ENCODE assay signal across 8 cellular contexts in genomic region chr4:17613761-17614415, GRCh38. TPM values are rescaled to one million over a fixed set of nuclear protein-coding genes. Genes with fewer than 3 reads are reported as not detected.
DNase-seq lines count a peak whose midpoint lies in the region; ATAC-seq and TF ChIP-seq lines count a peak whose summit lies in the region.

No MANE protein-coding gene starts in this region.

- H3K4me1 ChIP-seq in HUES6 (ENCODE audit: control insufficient read depth, insufficient read depth, low read length) = no peaks in the 10 kb centered on the region

- peaks cover 30% of the 10 kb centered on the region for H3K4me1 Mint-ChIP-seq in activated T-cell treated with anti-CD3 and anti-CD28 coated beads, Interleukin-2, amount 50 U/mL, for 24 hours (ENCODE audit: low read depth)

- H3K9me3 ChIP-seq in HUES6 (ENCODE audit: control insufficient read depth, insufficient read depth, low read depth, low read length) = no peaks in the 10 kb centered on the region

- H3K27me3 ChIP-seq in HUES6 (ENCODE audit: control insufficient read depth, insufficient read depth, low read length) = no peaks in the 10 kb centered on the region

- H3K9ac ChIP-seq in HUES6 (ENCODE audit: low read length) = peak overlapping the region; percentile 94

- peak overlapping the region; percentile 99 for H3K27ac Mint-ChIP-seq in activated T-cell treated with anti-CD3 and anti-CD28 coated beads, Interleukin-2, amount 50 U/mL, for 24 hours

- TF ChIP-seq CTCF in omental fat pad (IDR thresholded peaks at IDR 0.05) = no peak

- H3K27ac ChIP-seq in HUES6 (ENCODE audit: low read depth, low read length) = no peak overlapping the region; the same call in 1 of the 2 replicates

- peak; percentile 93 for DNase-seq in ELR (ENCODE audit: low read depth)
- DNase-seq in activated T-cell treated with anti-CD3 and anti-CD28 coated beads, Interleukin-2, amount 50 U/mL, for 24 hours = peak; percentile 55
- peak; percentile 23 for DNase-seq in fibroblast of the conjunctiva (ENCODE audit: low read depth)
- DNase-seq in omental fat pad (ENCODE audit: low spot score) = no peak
- no peak for DNase-seq in MV-4-11 (lab: John Stamatoyannopoulos, UW)
- DNase-seq in iPS-NIHi11 (ENCODE audit: low spot score) = no peak

- no peaks in the 10 kb centered on the region for H3K27me3 Mint-ChIP-seq in activated T-cell treated with anti-CD3 and anti-CD28 coated beads, Interleukin-2, amount 50 U/mL, for 24 hours

- peak overlapping the region; percentile 84 for H3K4me3 ChIP-seq in HUES6 (ENCODE audit: low read depth, low read length)

- H3K36me3 Mint-ChIP-seq in activated T-cell treated with anti-CD3 and anti-CD28 coated beads, Interleukin-2, amount 50 U/mL, for 24 hours (ENCODE audit: low read depth) = peaks cover 47% of the 10 kb centered on the region

- H3K4me3 Mint-ChIP-seq in activated T-cell treated with anti-CD3 and anti-CD28 coated beads, Interleukin-2, amount 50 U/mL, for 24 hours = peak overlapping the region; percentile 97

- peaks cover 26% of the 10 kb centered on the region for H3K36me3 ChIP-seq in HUES6 (ENCODE audit: control insufficient read depth, insufficient read depth, low read length)

- H3K9me3 Mint-ChIP-seq in activated T-cell treated with anti-CD3 and anti-CD28 coated beads, Interleukin-2, amount 50 U/mL, for 24 hours = no peaks in the 10 kb centered on the region

- ATAC-seq in GM21619 (IDR thresholded peaks at IDR 0.05; ENCODE audit: unreplicated experiment) = peak; percentile 45
- peak; percentile 88 for ATAC-seq in omental fat pad (ENCODE audit: low FRiP score)

RNA-seq across cellular contexts. Expression of gene MED28, which starts 0.6 kb away (rescaled TPM):
- 10 to 100 TPM; 10.1 to 17.1 (median 13.9) TPM for total RNA-seq in omental fat pad

RNA-seq across cellular contexts. Expression of gene LAP3, which starts 36.9 kb away (rescaled TPM):
- 100 to 1,000 TPM in 2 of 4 donors, 10 to 100 TPM in 2; 84.6 to 231 (median 148) TPM for total RNA-seq in omental fat pad

Comparison
In these comparisons a context has a peak if more than half of its experiments do, and no peak if none do; other contexts are left out.
1. DNase-seq: peak in ELR (single experiment), activated T-cell treated with anti-CD3 and anti-CD28 coated beads, Interleukin-2, amount 50 U/mL, for 24 hours (single experiment) and fibroblast of the conjunctiva (single experiment); none in omental fat pad (single experiment), MV-4-11 (single experiment) and iPS-NIHi11 (single experiment).